Comparison of ENCODE assay signal across 8 cellular contexts in the genomic region with DNA sequence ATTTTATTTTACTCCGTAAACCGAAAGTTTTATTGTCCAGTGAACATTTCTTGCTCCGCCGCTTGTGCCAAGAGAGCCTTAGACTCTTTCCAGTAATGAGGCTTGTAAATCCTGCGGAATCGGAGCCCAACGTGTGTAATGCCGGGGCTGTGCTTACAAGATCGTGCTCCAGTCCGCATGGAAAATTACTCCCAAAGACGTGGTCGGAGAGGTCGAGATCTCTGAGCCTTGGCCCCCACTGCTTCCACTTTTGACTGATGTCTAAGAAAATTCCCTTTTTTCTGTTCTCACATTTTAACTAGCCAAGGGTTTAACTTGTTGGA. TPM values are rescaled to one million over a fixed set of nuclear protein-coding genes. Genes with fewer than 3 reads are reported as not detected.
A peak's percentile ranks its signal among the peaks of the same experiment; 100 is the strongest.
DNase-seq lines count a peak whose midpoint lies in the region; ATAC-seq and TF ChIP-seq lines count a peak whose summit lies in the region.

No MANE protein-coding gene starts in this region.

- H3K4me2 ChIP-seq in GM23338 (peak overlapping the region; percentile 79), fibroblast of lung (ENCODE audit: extremely low read depth, insufficient read depth, low read length) (peak overlapping the region; percentile 76), osteoblast (ENCODE audit: insufficient read depth, low read length) (peak overlapping the region; percentile 91)

- H3F3A ChIP-seq in GM23338 (replicated peaks; ENCODE audit: low read depth) = peaks cover 6% of the 10 kb centered on the region; the same call in 1 of the 2 replicates

- BruUV-seq in Panc1 (replicated peaks; lab: Mats Ljungman, UMichigan) = no TSS peak

- H4K20me1 ChIP-seq in GM23338 (replicated peaks; ENCODE audit: insufficient read depth) (no peaks in the 10 kb centered on the region), fibroblast of lung (ENCODE audit: control insufficient read depth, extremely low read depth, insufficient read depth, low read length) (no peaks in the 10 kb centered on the region), osteoblast (ENCODE audit: insufficient read depth, low read length) (peaks cover 25% of the 10 kb centered on the region)

- CTCF ChIA-PET in Panc1 (lab: Charles Lee) = no interaction called here

- intact Hi-C loops in Panc1 (cut with micrococcal nuclease; ENCODE audit: unreplicated experiment) = loop anchor here (5.0 kb wide), 1 partner anchor 94 kb away; no protein-coding TSS in a partner anchor

- DNase-seq in GM23338 (ENCODE audit: low spot score) (peak; percentile 34), Panc1 (ENCODE audit: low read depth, low spot score) (no peak), fibroblast of lung (ENCODE audit: low read depth in 2 of 2) (peak; percentile 72 to 77), osteoblast (ENCODE audit: insufficient read length, low spot score, missing footprints) (peak; percentile 58), GM19240 (ENCODE audit: insufficient read length, low spot score) (no peak), HT-29 (ENCODE audit: low spot score) (no peak), NCI-H2029 (lab: John Stamatoyannopoulos, UW) (no peak)

- H3K27ac ChIP-seq in GM23338 (ENCODE audit: low read depth) (no peak overlapping the region), Panc1 (ENCODE audit: low read length) (peak overlapping the region; percentile 99), fibroblast of lung (ENCODE audit: insufficient read depth, low read length) (peak overlapping the region; percentile 81), osteoblast (ENCODE audit: low read depth, low read length) (peak overlapping the region; percentile 96)

- POLR2A ChIA-PET in Panc1 (lab: Charles Lee) = no interaction called here

- H3K9me3 ChIP-seq in Panc1 (ENCODE audit: control insufficient read depth, insufficient read depth, low read depth, low read length) = no peaks in the 10 kb centered on the region
- no peaks in the 10 kb centered on the region for H3K9me3 ChIP-seq in fibroblast of lung (ENCODE audit: control insufficient read depth, insufficient read depth, low read depth, low read length)
- H3K9me3 ChIP-seq in osteoblast (ENCODE audit: low read depth, low read length) = no peaks in the 10 kb centered on the region

- peaks cover 40% of the 10 kb centered on the region for H3K4me1 Mint-ChIP-seq in GM23338

- H3K27me3 ChIP-seq in GM23338 (ENCODE audit: insufficient read depth) = peaks cover 16% of the 10 kb centered on the region
- H3K27me3 ChIP-seq in Panc1 (ENCODE audit: control insufficient read depth, insufficient read depth, low read length) = no peaks in the 10 kb centered on the region
- no peaks in the 10 kb centered on the region for H3K27me3 ChIP-seq in fibroblast of lung (ENCODE audit: control insufficient read depth, insufficient read depth, low read length)
- no peaks in the 10 kb centered on the region for H3K27me3 ChIP-seq in osteoblast (ENCODE audit: insufficient read depth, low read length)

- H3K9me2 ChIP-seq in GM23338 (ENCODE audit: insufficient read depth) = 0 out of 2 replicates have a peak, but pooled peaks cover 7% of the 10 kb centered on the region

- no peaks in the 10 kb centered on the region for H3K36me3 Mint-ChIP-seq in GM23338 (ENCODE audit: low read depth)

- in situ Hi-C loops in Panc1 (cut with HindIII; ENCODE audit: low pct_unique_long_range_greater_than_20kb, low sequenced_read_pairs) = no loop called here

- H3K9ac ChIP-seq in fibroblast of lung (ENCODE audit: insufficient read depth, low read length) = peak overlapping the region; percentile 88

- no peak for ATAC-seq in GM23338
- peak; percentile 3; the same call in 1 of the 2 replicates for ATAC-seq in Panc1
- ATAC-seq in GM19395 (IDR thresholded peaks at IDR 0.05; ENCODE audit: unreplicated experiment) = no peak

- H3K27me3 Mint-ChIP-seq in GM23338 (ENCODE audit: insufficient read depth, low read depth, poor library complexity) = peaks cover 8% of the 10 kb centered on the region

- H3K27ac Mint-ChIP-seq in GM23338 = no peak overlapping the region

- H3K79me2 ChIP-seq in GM23338 (replicated peaks; ENCODE audit: insufficient read depth) (peaks cover 31% of the 10 kb centered on the region), fibroblast of lung (ENCODE audit: control insufficient read depth, insufficient read depth, low read length) (peaks cover 33% of the 10 kb centered on the region), osteoblast (ENCODE audit: insufficient read depth, low read length) (peaks cover 59% of the 10 kb centered on the region)

- peak overlapping the region; percentile 84 for H3K4me3 Mint-ChIP-seq in GM23338

- no peaks in the 10 kb centered on the region for H3K9me3 Mint-ChIP-seq in GM23338

- H2AFZ ChIP-seq in GM23338 (peak overlapping the region; percentile 90), fibroblast of lung (ENCODE audit: low read length) (peak overlapping the region; percentile 15), osteoblast (ENCODE audit: low read length) (peak overlapping the region; percentile 11)

- H3K4me1 ChIP-seq in GM23338 (ENCODE audit: insufficient read depth) (peaks cover 36% of the 10 kb centered on the region), Panc1 (ENCODE audit: control insufficient read depth, insufficient read depth, low read length) (peaks cover 66% of the 10 kb centered on the region), fibroblast of lung (ENCODE audit: control insufficient read depth, extremely low read depth, insufficient read depth, low read length) (peaks cover 29% of the 10 kb centered on the region), osteoblast (ENCODE audit: insufficient read depth, low read length) (peaks cover 71% of the 10 kb centered on the region)

- H3K4me3 ChIP-seq in GM23338 (peak overlapping the region; percentile 57), Panc1 (ENCODE audit: low read depth in 2 of 2, low read length in 2 of 2) (peak overlapping the region; percentile 77 to 93), fibroblast of lung (replicated peaks in 1 of 4; ENCODE audit: control extremely low read depth in 1 of 4, insufficient read depth in 1 of 4, low read depth in 3 of 4, low read length in 4 of 4) (peak overlapping the region; percentile 45 to 92 (median 84)), osteoblast (ENCODE audit: insufficient read depth, low read length) (peak overlapping the region; percentile 84)

- TF ChIP-seq CTCF in GM23338 (conservative IDR thresholded peaks at IDR 0.05; ENCODE audit: low read depth in 2 of 2) (no peak), Panc1 (IDR thresholded peaks at IDR 0.05) (no peak), fibroblast of lung (conservative IDR thresholded peaks at IDR 0.05 in 1 of 2, IDR thresholded peaks at IDR 0.05 in 1 of 2; ENCODE audit: low read depth in 1 of 2, low read length in 2 of 2) (no peak), osteoblast (IDR thresholded peaks at IDR 0.05; ENCODE audit: extremely low read depth, low read depth, low read length) (no peak)

- H3K36me3 ChIP-seq in GM23338 (ENCODE audit: insufficient read depth) (no peaks in the 10 kb centered on the region), Panc1 (ENCODE audit: control insufficient read depth, insufficient read depth, low read length) (no peaks in the 10 kb centered on the region; the same call in 1 of the 2 replicates), fibroblast of lung (ENCODE audit: control insufficient read depth, insufficient read depth, low read length) (no peaks in the 10 kb centered on the region), osteoblast (ENCODE audit: insufficient read depth, low read length) (peaks cover 6% of the 10 kb centered on the region)

TF ChIP-seq in GM23338, 12 proteins besides CTCF, POLR2A, EP300 and RAD21 (continues in another document):
- TF ChIP-seq CREB1 (CRISPR knock-in tag; IDR thresholded peaks at IDR 0.05; ENCODE audit: low read depth) (no peak), EZH2 (IDR thresholded peaks at IDR 0.05; ENCODE audit: low read depth, unreplicated experiment) (no peak), JUNB (IDR thresholded peaks at IDR 0.05; ENCODE audit: unreplicated experiment) (no peak), ZNF331 (CRISPR knock-in tag; IDR thresholded peaks at IDR 0.05; ENCODE audit: low read depth) (no peak), STAT1 (IDR thresholded peaks at IDR 0.05; ENCODE audit: unreplicated experiment) (no peak), EZH2phosphoT487 (IDR thresholded peaks at IDR 0.05; ENCODE audit: unreplicated experiment) (no peak), NANOG (IDR thresholded peaks at IDR 0.05; ENCODE audit: borderline replicate concordance) (no peak), POLR2AphosphoS5 (IDR thresholded peaks at IDR 0.05; ENCODE audit: low read depth) (no peak)
- TF ChIP-seq, protein P1, sequence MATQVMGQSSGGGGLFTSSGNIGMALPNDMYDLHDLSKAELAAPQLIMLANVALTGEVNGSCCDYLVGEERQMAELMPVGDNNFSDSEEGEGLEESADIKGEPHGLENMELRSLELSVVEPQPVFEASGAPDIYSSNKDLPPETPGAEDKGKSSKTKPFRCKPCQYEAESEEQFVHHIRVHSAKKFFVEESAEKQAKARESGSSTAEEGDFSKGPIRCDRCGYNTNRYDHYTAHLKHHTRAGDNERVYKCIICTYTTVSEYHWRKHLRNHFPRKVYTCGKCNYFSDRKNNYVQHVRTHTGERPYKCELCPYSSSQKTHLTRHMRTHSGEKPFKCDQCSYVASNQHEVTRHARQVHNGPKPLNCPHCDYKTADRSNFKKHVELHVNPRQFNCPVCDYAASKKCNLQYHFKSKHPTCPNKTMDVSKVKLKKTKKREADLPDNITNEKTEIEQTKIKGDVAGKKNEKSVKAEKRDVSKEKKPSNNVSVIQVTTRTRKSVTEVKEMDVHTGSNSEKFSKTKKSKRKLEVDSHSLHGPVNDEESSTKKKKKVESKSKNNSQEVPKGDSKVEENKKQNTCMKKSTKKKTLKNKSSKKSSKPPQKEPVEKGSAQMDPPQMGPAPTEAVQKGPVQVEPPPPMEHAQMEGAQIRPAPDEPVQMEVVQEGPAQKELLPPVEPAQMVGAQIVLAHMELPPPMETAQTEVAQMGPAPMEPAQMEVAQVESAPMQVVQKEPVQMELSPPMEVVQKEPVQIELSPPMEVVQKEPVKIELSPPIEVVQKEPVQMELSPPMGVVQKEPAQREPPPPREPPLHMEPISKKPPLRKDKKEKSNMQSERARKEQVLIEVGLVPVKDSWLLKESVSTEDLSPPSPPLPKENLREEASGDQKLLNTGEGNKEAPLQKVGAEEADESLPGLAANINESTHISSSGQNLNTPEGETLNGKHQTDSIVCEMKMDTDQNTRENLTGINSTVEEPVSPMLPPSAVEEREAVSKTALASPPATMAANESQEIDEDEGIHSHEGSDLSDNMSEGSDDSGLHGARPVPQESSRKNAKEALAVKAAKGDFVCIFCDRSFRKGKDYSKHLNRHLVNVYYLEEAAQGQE (IDR thresholded peaks at IDR 0.05; ENCODE audit: unreplicated experiment) = no peak

RNA-seq across cellular contexts. Expression of a gene that starts 0.7 kb away (rescaled TPM):
- 30.5 and 31.7 TPM in 2 replicates for total RNA-seq in GM23338 (2014; rRNA removed; shearing (Covaris generic))
- polyA plus RNA-seq in GM23338 (2016; fragmentation: Nextera tagmentation; extraction: Ambion mirVana) = 19.3 and 26.7 TPM in 2 replicates
- total RNA-seq in Panc1 (2021; ENCODE audit: unreplicated experiment) = 158 TPM
- polyA plus RNA-seq in Panc1 (2012; ENCODE audit: insufficient read length) = 81.1 TPM
- total RNA-seq in fibroblast of lung = 85.8 and 114 TPM in 2 replicates
- 38.1 and 91.8 TPM in 2 replicates for polyA plus RNA-seq in fibroblast of lung
- polyA plus RNA-seq in fibroblast of lung (2012) = 41.3 and 81.0 TPM in 2 replicates
- polyA minus RNA-seq in fibroblast of lung (ENCODE audit: low replicate concordance) = 2.0 and 9.5 TPM in 2 replicates
- total RNA-seq in osteoblast = 282 and 345 TPM in 2 replicates
- total RNA-seq in HT-29 (2014; rRNA removed; shearing (Covaris generic)) = 9.9 and 10.1 TPM in 2 replicates

Comparison
In these comparisons a context has a peak if more than half of its experiments do, and no peak if none do; other contexts are left out.
1. DNase-seq: peak in GM23338 (single experiment), fibroblast of lung (2 of 2) and osteoblast (single experiment); none in Panc1 (single experiment), GM19240 (single experiment), HT-29 (single experiment) and NCI-H2029 (single experiment).
2. H2AFZ ChIP-seq: peak in every context shown above with its lines; median percentile 90 in GM23338; 15 in fibroblast of lung; 11 in osteoblast.
3. Peak in every context shown above with its lines, with median percentiles within 50 percentile points of each other: H3K4me2 ChIP-seq and H3K4me3 ChIP-seq.